ENCODE assay signal across 20 cellular contexts in the genomic region with DNA sequence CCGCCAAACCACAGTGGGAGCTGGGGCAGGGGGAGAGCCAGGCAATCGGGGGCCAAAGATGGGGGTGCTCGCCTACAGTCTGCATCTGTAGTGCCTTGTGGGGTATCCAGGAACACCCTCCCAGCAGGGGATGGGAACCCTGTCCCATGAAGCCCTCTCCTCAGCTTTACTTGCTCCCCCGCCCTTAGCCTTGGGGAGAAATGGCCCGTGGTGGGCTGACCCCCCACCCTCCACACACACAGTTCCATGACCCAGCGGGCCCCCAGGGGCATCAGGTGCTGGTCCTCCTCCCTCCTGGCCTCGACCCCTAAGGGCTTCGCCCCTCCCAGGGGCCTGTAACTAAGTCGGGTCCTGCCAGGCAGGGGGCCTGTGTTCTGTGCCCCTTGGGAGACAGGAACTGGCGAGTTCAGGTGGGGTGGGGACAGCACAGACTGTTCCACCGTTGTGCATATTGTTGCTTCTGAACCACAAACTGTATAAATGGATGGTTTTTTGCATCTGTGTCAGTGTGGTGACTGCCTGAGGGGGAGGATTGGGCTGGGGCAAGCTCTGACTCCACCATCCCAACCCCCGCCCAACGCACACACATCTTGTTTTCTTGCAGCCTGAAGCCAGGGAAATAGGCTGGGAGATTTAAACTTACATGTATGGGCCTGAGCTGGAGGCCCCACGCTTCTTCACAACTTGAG. TPM values are rescaled to one million over a fixed set of nuclear protein-coding genes. Genes with fewer than 3 reads are reported as not detected.
DNase-seq lines count a peak whose midpoint lies in the region; ATAC-seq and TF ChIP-seq lines count a peak whose summit lies in the region.
"Had no signal": no experiment of that assay in that cellular context is flagged by ENCODE, and none has a peak within 500 bp of the region (broad histone marks: within the 10 kb centered on the region; RNA-seq: fewer than 3 reads in every experiment).

No MANE protein-coding gene starts in this region.

- H3K9ac ChIP-seq in iPS-15b (ENCODE audit: low read depth, low read length) = no peak overlapping the region

- H3K27ac ChIP-seq in GM23338 (ENCODE audit: low read depth) = no peak overlapping the region
- H3K27ac ChIP-seq: cardiac muscle cell, ovary, thoracic aorta, VCaP had no signal

- no peak overlapping the region; the same call in 1 of the 2 replicates for H2AFZ ChIP-seq in GM23338

- H3K9me3 Mint-ChIP-seq in GM23338 = no peaks in the 10 kb centered on the region; the same call in 2 of the 3 replicates
- no peaks in the 10 kb centered on the region for H3K9me3 Mint-ChIP-seq in chondrocyte (ENCODE audit: low read depth)
- H3K9me3 Mint-ChIP-seq: activated CD4-positive, alpha-beta memory T cell treated with anti-CD3 and anti-CD28 coated beads, Interleukin-2, amount 10 ng/mL, durations not matched to agents 7 days and 5 days; activated naive CD8-positive, alpha-beta T cell treated with anti-CD3 and anti-CD28 coated beads, Interleukin-2, amount 10 ng/mL, durations not matched to agents 7 days and 5 days had no signal

- no peaks in the 10 kb centered on the region for H3K9me2 ChIP-seq in GM23338 (ENCODE audit: insufficient read depth)

- TF ChIP-seq CTCF in GM23338 (conservative IDR thresholded peaks at IDR 0.05; ENCODE audit: low read depth in 2 of 2) = no peak
- TF ChIP-seq CTCF in chondrocyte (IDR thresholded peaks at IDR 0.05) = no peak

- no peak for DNase-seq in GM23338 (ENCODE audit: low spot score)
- peak; percentile 86 for DNase-seq in NCI-H526 treated with DMSO at 0.1 percent for 48 hours (lab: John Stamatoyannopoulos, UW)
- DNase-seq in retina = peak; percentile 11
- no peak for DNase-seq in activated CD8-positive, alpha-beta memory T cell treated with anti-CD3 and anti-CD28 coated beads, Interleukin-2, amount 50 U/mL, for 48 hours
- DNase-seq in chondrocyte (ENCODE audit: low spot score) = no peak
- DNase-seq: activated CD4-positive, alpha-beta memory T cell treated with anti-CD3 and anti-CD28 coated beads, Interleukin-2, amount 10 ng/mL, durations not matched to agents 7 days and 5 days; activated naive CD8-positive, alpha-beta T cell treated with anti-CD3 and anti-CD28 coated beads, Interleukin-2, amount 10 ng/mL, durations not matched to agents 7 days and 5 days; activated T-cell treated with anti-CD3 and anti-CD28 coated beads, Interleukin-2, amount 50 U/mL, for 48 hours; BE2C; DMS153; left cardiac atrium; NCI-H1436 treated with DMSO at 0.1 percent for 48 hours; NCI-H446; stimulated activated CD4-positive, alpha-beta T cell treated with anti-CD3 and anti-CD28 coated beads, Interleukin-2, amount 100 ng/mL, for 48 hours had no signal

- H3K36me3 ChIP-seq in GM23338 (ENCODE audit: insufficient read depth) = no peaks in the 10 kb centered on the region
- H3K36me3 ChIP-seq in iPS-15b (ENCODE audit: control insufficient read depth, insufficient read depth, low read length) = no peaks in the 10 kb centered on the region
- H3K36me3 ChIP-seq: BE2C, cardiac muscle cell, ovary, thoracic aorta had no signal

- H3K4me3 Mint-ChIP-seq in GM23338 (no peak overlapping the region), chondrocyte (ENCODE audit: unreplicated experiment) (no peak overlapping the region)
- H3K4me3 Mint-ChIP-seq: activated CD4-positive, alpha-beta memory T cell treated with anti-CD3 and anti-CD28 coated beads, Interleukin-2, amount 10 ng/mL, durations not matched to agents 7 days and 5 days; activated naive CD8-positive, alpha-beta T cell treated with anti-CD3 and anti-CD28 coated beads, Interleukin-2, amount 10 ng/mL, durations not matched to agents 7 days and 5 days had no signal

- peaks cover 49% of the 10 kb centered on the region for H3K27me3 Mint-ChIP-seq in GM23338 (ENCODE audit: insufficient read depth, low read depth, poor library complexity)
- no peaks in the 10 kb centered on the region for H3K27me3 Mint-ChIP-seq in chondrocyte (ENCODE audit: low read depth)
- H3K27me3 Mint-ChIP-seq: activated naive CD8-positive, alpha-beta T cell treated with anti-CD3 and anti-CD28 coated beads, Interleukin-2, amount 10 ng/mL, durations not matched to agents 7 days and 5 days had no signal

- H4K20me1 ChIP-seq in GM23338 (replicated peaks; ENCODE audit: insufficient read depth) = no peaks in the 10 kb centered on the region; the same call in 1 of the 2 replicates

- H3K4me3 ChIP-seq in GM23338 (peak overlapping the region; percentile 47), iPS-15b (ENCODE audit: low read depth, low read length) (peak overlapping the region; percentile 22)
- H3K4me3 ChIP-seq: cardiac muscle cell, ovary, thoracic aorta had no signal

- H3K4me1 Mint-ChIP-seq in GM23338 (peaks cover 31% of the 10 kb centered on the region), chondrocyte (ENCODE audit: low read depth) (peaks cover 15% of the 10 kb centered on the region)

- H3K4me1 ChIP-seq in GM23338 (ENCODE audit: insufficient read depth) (peaks cover 18% of the 10 kb centered on the region), iPS-15b (ENCODE audit: control insufficient read depth, insufficient read depth, low read length) (peaks cover 8% of the 10 kb centered on the region)

- H3F3A ChIP-seq in GM23338 (replicated peaks; ENCODE audit: low read depth) = 0 out of 2 replicates have a peak, but pooled peaks cover 12% of the 10 kb centered on the region

- peak overlapping the region; percentile 68 for H3K4me2 ChIP-seq in GM23338

- no peaks in the 10 kb centered on the region for H3K79me2 ChIP-seq in GM23338 (replicated peaks; ENCODE audit: insufficient read depth)

- ATAC-seq in GM23338 = no peak
- ATAC-seq in HG02588 (IDR thresholded peaks at IDR 0.05; ENCODE audit: unreplicated experiment) = no peak

- H3K9me3 ChIP-seq in iPS-15b (ENCODE audit: control insufficient read depth, insufficient read depth, low read length) = no peaks in the 10 kb centered on the region
- H3K9me3 ChIP-seq: BE2C, ovary, thoracic aorta had no signal

- no peak overlapping the region for H3K27ac Mint-ChIP-seq in GM23338
- no peak overlapping the region for H3K27ac Mint-ChIP-seq in chondrocyte (ENCODE audit: unreplicated experiment)
- H3K27ac Mint-ChIP-seq: activated CD4-positive, alpha-beta memory T cell treated with anti-CD3 and anti-CD28 coated beads, Interleukin-2, amount 10 ng/mL, durations not matched to agents 7 days and 5 days; activated naive CD8-positive, alpha-beta T cell treated with anti-CD3 and anti-CD28 coated beads, Interleukin-2, amount 10 ng/mL, durations not matched to agents 7 days and 5 days had no signal

- H3K36me3 Mint-ChIP-seq in GM23338 (ENCODE audit: low read depth) (peaks cover 3% of the 10 kb centered on the region; the same call in 2 of the 3 replicates), chondrocyte (ENCODE audit: low read depth) (no peaks in the 10 kb centered on the region)

- H3K27me3 ChIP-seq in GM23338 (ENCODE audit: insufficient read depth) (peaks cover 43% of the 10 kb centered on the region), iPS-15b (ENCODE audit: control insufficient read depth, insufficient read depth, low read length) (peaks cover 59% of the 10 kb centered on the region)
- H3K27me3 ChIP-seq: BE2C, ovary had no signal

TF ChIP-seq in GM23338, 12 proteins besides CTCF, POLR2A, EP300 and RAD21 (continues in another document):
- TF ChIP-seq STAT1 (IDR thresholded peaks at IDR 0.05; ENCODE audit: unreplicated experiment) (no peak), EZH2 (IDR thresholded peaks at IDR 0.05; ENCODE audit: low read depth, unreplicated experiment) (no peak), NANOG (IDR thresholded peaks at IDR 0.05; ENCODE audit: borderline replicate concordance) (no peak), JUNB (IDR thresholded peaks at IDR 0.05; ENCODE audit: unreplicated experiment) (no peak), CREB1 (CRISPR knock-in tag; IDR thresholded peaks at IDR 0.05; ENCODE audit: low read depth) (no peak)
- TF ChIP-seq, protein P1, sequence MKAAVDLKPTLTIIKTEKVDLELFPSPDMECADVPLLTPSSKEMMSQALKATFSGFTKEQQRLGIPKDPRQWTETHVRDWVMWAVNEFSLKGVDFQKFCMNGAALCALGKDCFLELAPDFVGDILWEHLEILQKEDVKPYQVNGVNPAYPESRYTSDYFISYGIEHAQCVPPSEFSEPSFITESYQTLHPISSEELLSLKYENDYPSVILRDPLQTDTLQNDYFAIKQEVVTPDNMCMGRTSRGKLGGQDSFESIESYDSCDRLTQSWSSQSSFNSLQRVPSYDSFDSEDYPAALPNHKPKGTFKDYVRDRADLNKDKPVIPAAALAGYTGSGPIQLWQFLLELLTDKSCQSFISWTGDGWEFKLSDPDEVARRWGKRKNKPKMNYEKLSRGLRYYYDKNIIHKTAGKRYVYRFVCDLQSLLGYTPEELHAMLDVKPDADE (IDR thresholded peaks at IDR 0.05) = no peak

RNA-seq across cellular contexts. Expression of a gene that starts 8.8 kb away (rescaled TPM):
- total RNA-seq in GM23338 (2014; rRNA removed; shearing (Covaris generic)) = 3.0 and 3.5 TPM in 2 replicates
- 0.34 and 0.73 TPM in 2 replicates for polyA plus RNA-seq in GM23338 (2016; fragmentation: Nextera tagmentation; extraction: Ambion mirVana)
- 11.1 to 15.7 TPM (median 13.7 TPM) in 3 replicates for total RNA-seq in chondrocyte

RNA-seq across cellular contexts. Expression of a gene that starts 35.7 kb away (rescaled TPM):
- 13.4 and 19.1 TPM in 2 replicates for total RNA-seq in GM23338 (2014; rRNA removed; shearing (Covaris generic))
- 7.5 and 8.3 TPM in 2 replicates for polyA plus RNA-seq in GM23338 (2016; fragmentation: Nextera tagmentation; extraction: Ambion mirVana)
- total RNA-seq in chondrocyte = 5.7 to 7.6 TPM (median 7.3 TPM) in 3 replicates

RNA-seq across cellular contexts. Expression of a gene that starts 54.2 kb away (rescaled TPM):
- total RNA-seq in GM23338 (2014; rRNA removed; shearing (Covaris generic)) = 60.3 and 111 TPM in 2 replicates
- polyA plus RNA-seq in GM23338 (2016; fragmentation: Nextera tagmentation; extraction: Ambion mirVana) = 27.7 and 29.4 TPM in 2 replicates
- 48.0 to 55.1 TPM (median 50.5 TPM) in 3 replicates for total RNA-seq in chondrocyte

Comparison
In these comparisons a context has a peak if more than half of its experiments do, and no peak if none do; other contexts are left out.
1. DNase-seq: peak in NCI-H526 treated with DMSO at 0.1 percent for 48 hours (single experiment) and retina (single experiment); none in GM23338 (single experiment), activated CD8-positive, alpha-beta memory T cell treated with anti-CD3 and anti-CD28 coated beads, Interleukin-2, amount 50 U/mL, for 48 hours (single experiment) and chondrocyte (single experiment).